ENCODE assay signal across 23 cellular contexts in genomic region chr2:216071452-216071851, GRCh38.
"Had no signal": no experiment of that assay in that cellular context is flagged by ENCODE, and none has a peak within 500 bp of the region (broad histone marks: within the 10 kb centered on the region; RNA-seq: fewer than 3 reads in every experiment).

No MANE protein-coding gene starts in this region.

- ATAC-seq: effector memory CD8-positive, alpha-beta T cell; foreskin keratinocyte; heart left ventricle; natural killer cell treated with Interleukin-12 subunit alpha and Interleukin-12 subunit beta and Interleukin-15 and Interleukin-18, amount 100 ng/mL, for 72 hours; pancreas; right cardiac atrium had no signal

- H3K27me3 ChIP-seq: esophagus muscularis mucosa, foreskin keratinocyte, heart left ventricle, neural progenitor cell, pancreas, suprapubic skin, thyroid gland had no signal

- H3K9me3 ChIP-seq: esophagus muscularis mucosa, left ventricle myocardium inferior, pancreas, suprapubic skin, thyroid gland had no signal

- DNase-seq: effector memory CD8-positive, alpha-beta T cell; foreskin keratinocyte; heart left ventricle; hippocampal formation; islet precursor cell; left ventricle myocardium inferior; mesenchymal stem cell; midbrain; nucleus accumbens; pancreas; right cardiac atrium; stimulated activated CD4-positive, alpha-beta T cell treated with anti-CD3 and anti-CD28 coated beads, Interleukin-2, amount 100 ng/mL, for 48 hours; stimulated activated naive CD4-positive, alpha-beta T cell treated with Interleukin-2 at 50 U/mL for 16 hours; thyroid gland had no signal

- H3K27ac ChIP-seq: epithelial cell of prostate, esophagus muscularis mucosa, foreskin keratinocyte, heart left ventricle, left ventricle myocardium inferior, neural progenitor cell, pancreas, suprapubic skin, thyroid gland had no signal

- H3K4me3 ChIP-seq: esophagus muscularis mucosa, heart left ventricle, left ventricle myocardium inferior, lung, neural progenitor cell, pancreas, smooth muscle cell, suprapubic skin, thyroid gland had no signal

- H3K36me3 ChIP-seq: pancreas, suprapubic skin, thyroid gland had no signal

- H3K4me3 Mint-ChIP-seq: effector memory CD8-positive, alpha-beta T cell; natural killer cell treated with Interleukin-12 subunit alpha and Interleukin-12 subunit beta and Interleukin-15 and Interleukin-18, amount 100 ng/mL, for 72 hours; neural progenitor cell; type B pancreatic cell had no signal

- H3K9me3 Mint-ChIP-seq: effector memory CD8-positive, alpha-beta T cell; natural killer cell treated with Interleukin-12 subunit alpha and Interleukin-12 subunit beta and Interleukin-15 and Interleukin-18, amount 100 ng/mL, for 72 hours; neural progenitor cell; type B pancreatic cell had no signal

- H3K9ac ChIP-seq: neural progenitor cell had no signal

- H3K4me1 Mint-ChIP-seq: neural progenitor cell had no signal

- H3K4me1 ChIP-seq: esophagus muscularis mucosa, foreskin keratinocyte, heart left ventricle, left ventricle myocardium inferior, neural progenitor cell, suprapubic skin, thyroid gland had no signal

- H3K36me3 Mint-ChIP-seq: natural killer cell treated with Interleukin-12 subunit alpha and Interleukin-12 subunit beta and Interleukin-15 and Interleukin-18, amount 100 ng/mL, for 72 hours; type B pancreatic cell had no signal

- H3K27ac Mint-ChIP-seq: effector memory CD8-positive, alpha-beta T cell; natural killer cell treated with Interleukin-12 subunit alpha and Interleukin-12 subunit beta and Interleukin-15 and Interleukin-18, amount 100 ng/mL, for 72 hours; neural progenitor cell; type B pancreatic cell had no signal

- H3K27me3 Mint-ChIP-seq: effector memory CD8-positive, alpha-beta T cell; natural killer cell treated with Interleukin-12 subunit alpha and Interleukin-12 subunit beta and Interleukin-15 and Interleukin-18, amount 100 ng/mL, for 72 hours; progenitor cell of endocrine pancreas; type B pancreatic cell had no signal
